ENCODE assay signal across 26 cellular contexts in the genomic region with DNA sequence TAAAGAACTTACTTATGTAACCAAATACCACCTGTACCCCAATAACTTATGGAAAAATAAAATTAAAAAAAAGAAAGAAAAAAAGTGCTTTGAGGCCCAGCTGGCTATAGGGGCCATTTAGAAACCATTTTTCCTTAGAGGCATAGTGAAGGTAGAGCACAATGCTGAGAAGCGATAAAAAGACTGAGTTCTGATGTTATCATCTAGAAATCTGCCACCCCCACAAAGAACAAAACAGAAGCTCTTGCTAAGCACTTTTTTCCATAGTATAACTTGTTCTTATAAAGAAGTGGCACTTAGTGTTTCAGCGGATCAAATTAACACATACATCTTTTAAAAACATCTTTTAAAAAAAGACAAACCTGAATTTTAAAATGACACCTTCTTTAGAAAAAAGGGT. TPM values are rescaled to one million over a fixed set of nuclear protein-coding genes. Genes with fewer than 3 reads are reported as not detected.
DNase-seq lines count a peak whose midpoint lies in the region; ATAC-seq and TF ChIP-seq lines count a peak whose summit lies in the region.
"Had no signal": no experiment of that assay in that cellular context is flagged by ENCODE, and none has a peak within 500 bp of the region (broad histone marks: within the 10 kb centered on the region; RNA-seq: fewer than 3 reads in every experiment).

No MANE protein-coding gene starts in this region.

- no peaks in the 10 kb centered on the region for H3K27me3 ChIP-seq in CD4-positive, CD25-positive, alpha-beta regulatory T cell (ENCODE audit: control insufficient read depth, insufficient read depth, low read length)
- H3K27me3 ChIP-seq in CD4-positive, alpha-beta T cell (ENCODE audit: control insufficient read depth, insufficient read depth, low read length) = no peaks in the 10 kb centered on the region
- no peaks in the 10 kb centered on the region for H3K27me3 ChIP-seq in transverse colon

- in situ Hi-C loops in transverse colon (cut with MboI; ENCODE audit: low pct_ligation_motif_present in 1 of 4, low pct_unique_long_range_greater_than_20kb in 1 of 4, low sequenced_read_pairs in 3 of 4) = no loop called here

- ATAC-seq in CD4-positive, CD25-positive, alpha-beta regulatory T cell (ENCODE audit: low read depth in 2 of 2) = no peak
- ATAC-seq in CD4-positive, alpha-beta T cell (ENCODE audit: poor library complexity) = no peak
- peak; percentile 27 for ATAC-seq in activated T-helper 17 cell treated with anti-CD3 and anti-CD28 coated beads, Interleukin-2, amount 50 U/mL, for 72 hours (replicated peaks)
- ATAC-seq: Right ventricle myocardium inferior had no signal

- H3K27ac Mint-ChIP-seq in activated T-cell treated with anti-CD3 and anti-CD28 coated beads, Interleukin-2, amount 50 U/mL, for 24 hours = peak overlapping the region; percentile 91
- peak overlapping the region; percentile 67 to 88 (median 74) for H3K27ac Mint-ChIP-seq in CD4-positive, CD25-positive, alpha-beta regulatory T cell
- H3K27ac Mint-ChIP-seq in CD4-positive, alpha-beta T cell = peak overlapping the region; percentile 64
- peak overlapping the region; percentile 78 for H3K27ac Mint-ChIP-seq in activated T-helper 17 cell treated with anti-CD3 and anti-CD28 coated beads, Interleukin-2, amount 50 U/mL, for 72 hours
- H3K27ac Mint-ChIP-seq: H9, HFFc6, IgD-negative memory B cell had no signal

- peak overlapping the region; percentile 77 for H3K27ac ChIP-seq in CD4-positive, CD25-positive, alpha-beta regulatory T cell (ENCODE audit: insufficient read depth, low read length, poor library complexity, severe bottlenecking)
- no peak overlapping the region for H3K27ac ChIP-seq in CD4-positive, alpha-beta T cell (ENCODE audit: low read depth, low read length)
- H3K27ac ChIP-seq in transverse colon = no peak overlapping the region

- WGBS in transverse colon (ENCODE audit: low coverage in 1 of 2), 2 donors = 91 to 100% methylated on average over 1 to 2 of the region's 2 CpGs

- H3K4me1 Mint-ChIP-seq in activated T-cell treated with anti-CD3 and anti-CD28 coated beads, Interleukin-2, amount 50 U/mL, for 24 hours (ENCODE audit: low read depth) = peaks cover 42% of the 10 kb centered on the region
- peaks cover 25 to 39% (median 31%) of the 10 kb centered on the region in 4 donors for H3K4me1 Mint-ChIP-seq in CD4-positive, CD25-positive, alpha-beta regulatory T cell
- peaks cover 32% of the 10 kb centered on the region for H3K4me1 Mint-ChIP-seq in CD4-positive, alpha-beta T cell (ENCODE audit: low read depth)
- H3K4me1 Mint-ChIP-seq in activated T-helper 17 cell treated with anti-CD3 and anti-CD28 coated beads, Interleukin-2, amount 50 U/mL, for 72 hours = peaks cover 18% of the 10 kb centered on the region
- H3K4me1 Mint-ChIP-seq: IgD-negative memory B cell had no signal

- no peaks in the 10 kb centered on the region for H3K9me3 ChIP-seq in CD4-positive, CD25-positive, alpha-beta regulatory T cell (ENCODE audit: control insufficient read depth in 2 of 2, low read length in 2 of 2)
- H3K9me3 ChIP-seq in CD4-positive, alpha-beta T cell (ENCODE audit: control insufficient read depth, low read length) = no peaks in the 10 kb centered on the region
- no peaks in the 10 kb centered on the region for H3K9me3 ChIP-seq in transverse colon

- no peak for DNase-seq in activated T-cell treated with anti-CD3 and anti-CD28 coated beads, Interleukin-2, amount 50 U/mL, for 24 hours
- DNase-seq in activated T-cell treated with anti-CD3 and anti-CD28 coated beads for 4 hours (no peak), SW 1271 (lab: John Stamatoyannopoulos, UW) (no peak), transverse colon (no peak), NAMALWA (ENCODE audit: low spot score) (no peak)
- DNase-seq in CD4-positive, CD25-positive, alpha-beta regulatory T cell = peak in 1 of 3 donors; percentile 56
- no peak for DNase-seq in CD4-positive, alpha-beta T cell
- DNase-seq: Calu3; CD8-positive, alpha-beta memory T cell; DMS153; H9; HFFc6; Karpas-422; MV-4-11; NCI-H1694; NCI-H2081; NCI-H2171; NCI-H446; NCI-H526; OCI-M1 had no signal

- no peaks in the 10 kb centered on the region for H3K27me3 Mint-ChIP-seq in activated T-cell treated with anti-CD3 and anti-CD28 coated beads, Interleukin-2, amount 50 U/mL, for 24 hours
- no peaks in the 10 kb centered on the region for H3K27me3 Mint-ChIP-seq in CD4-positive, CD25-positive, alpha-beta regulatory T cell
- H3K27me3 Mint-ChIP-seq in CD4-positive, alpha-beta T cell = no peaks in the 10 kb centered on the region
- H3K27me3 Mint-ChIP-seq in activated T-helper 17 cell treated with anti-CD3 and anti-CD28 coated beads, Interleukin-2, amount 50 U/mL, for 72 hours = no peaks in the 10 kb centered on the region
- H3K27me3 Mint-ChIP-seq: CD8-positive, alpha-beta memory T cell had no signal

- H3K36me3 ChIP-seq in CD4-positive, CD25-positive, alpha-beta regulatory T cell (ENCODE audit: control insufficient read depth, insufficient read depth, low read length) = no peaks in the 10 kb centered on the region
- no peaks in the 10 kb centered on the region for H3K36me3 ChIP-seq in transverse colon

- CTCF ChIA-PET in CD4-positive, alpha-beta T cell (lab: Charles Lee) = interaction anchor here (1.1 kb wide), 1 partner anchor 37 kb away, joined by 3 read pairs; no protein-coding TSS in a partner anchor

- peaks cover 3% of the 10 kb centered on the region for H3K9me3 Mint-ChIP-seq in activated T-cell treated with anti-CD3 and anti-CD28 coated beads, Interleukin-2, amount 50 U/mL, for 24 hours
- no peaks in the 10 kb centered on the region for H3K9me3 Mint-ChIP-seq in CD4-positive, CD25-positive, alpha-beta regulatory T cell
- no peaks in the 10 kb centered on the region for H3K9me3 Mint-ChIP-seq in CD4-positive, alpha-beta T cell
- no peaks in the 10 kb centered on the region for H3K9me3 Mint-ChIP-seq in activated T-helper 17 cell treated with anti-CD3 and anti-CD28 coated beads, Interleukin-2, amount 50 U/mL, for 72 hours
- H3K9me3 Mint-ChIP-seq: CD8-positive, alpha-beta memory T cell; H9; HFFc6; IgD-negative memory B cell had no signal

- peaks cover 37% of the 10 kb centered on the region for H3K4me1 ChIP-seq in CD4-positive, CD25-positive, alpha-beta regulatory T cell (ENCODE audit: control insufficient read depth, insufficient read depth, low read length, poor library complexity, severe bottlenecking)
- no peaks in the 10 kb centered on the region for H3K4me1 ChIP-seq in transverse colon

- no peak for TF ChIP-seq CTCF in CD4-positive, alpha-beta T cell (IDR thresholded peaks at IDR 0.05)
- TF ChIP-seq CTCF in transverse colon (IDR thresholded peaks at IDR 0.05) = no peak

- no peaks in the 10 kb centered on the region for H3K36me3 Mint-ChIP-seq in activated T-cell treated with anti-CD3 and anti-CD28 coated beads, Interleukin-2, amount 50 U/mL, for 24 hours (ENCODE audit: low read depth)
- H3K36me3 Mint-ChIP-seq in CD4-positive, CD25-positive, alpha-beta regulatory T cell = no peaks in the 10 kb centered on the region
- H3K36me3 Mint-ChIP-seq in CD4-positive, alpha-beta T cell (ENCODE audit: low read depth) = no peaks in the 10 kb centered on the region
- no peaks in the 10 kb centered on the region for H3K36me3 Mint-ChIP-seq in activated T-helper 17 cell treated with anti-CD3 and anti-CD28 coated beads, Interleukin-2, amount 50 U/mL, for 72 hours (ENCODE audit: low read depth)
- H3K36me3 Mint-ChIP-seq: CD8-positive, alpha-beta memory T cell; IgD-negative memory B cell had no signal

- H3K4me3 ChIP-seq in CD4-positive, CD25-positive, alpha-beta regulatory T cell (ENCODE audit: low read depth, low read length) = peak overlapping the region; percentile 70
- H3K4me3 ChIP-seq in transverse colon = no peak overlapping the region

- no peak for TF ChIP-seq EP300 in transverse colon (IDR thresholded peaks at IDR 0.05; ENCODE audit: low read depth)

- no peak for TF ChIP-seq POLR2A in transverse colon (IDR thresholded peaks at IDR 0.05)

- POLR2A ChIA-PET in CD4-positive, alpha-beta T cell (lab: Charles Lee) = interaction anchor here (0.6 to 2.5 kb wide), 6 partner anchors 12 to 307 kb away, joined by 3 to 10 read pairs (median 4); no protein-coding TSS in a partner anchor

- intact Hi-C loops in CD4-positive, alpha-beta T cell (cut with DNase I, micrococcal nuclease) = no loop called here
- intact Hi-C loops in transverse colon (cut with DNase I; ENCODE audit: low total_unique reads) = no loop called here

- H3K4me3 Mint-ChIP-seq in activated T-cell treated with anti-CD3 and anti-CD28 coated beads, Interleukin-2, amount 50 U/mL, for 24 hours = peak overlapping the region; percentile 57
- peak overlapping the region in 3 of 4 donors; percentile 79 to 84 (median 80) for H3K4me3 Mint-ChIP-seq in CD4-positive, CD25-positive, alpha-beta regulatory T cell
- no peak overlapping the region for H3K4me3 Mint-ChIP-seq in CD4-positive, alpha-beta T cell
- peak overlapping the region; percentile 77 for H3K4me3 Mint-ChIP-seq in activated T-helper 17 cell treated with anti-CD3 and anti-CD28 coated beads, Interleukin-2, amount 50 U/mL, for 72 hours
- H3K4me3 Mint-ChIP-seq: H9, HFFc6, IgD-negative memory B cell had no signal

RNA-seq across cellular contexts. Expression of a gene that starts 51.4 kb away (rescaled TPM):
- total RNA-seq in CD4-positive, CD25-positive, alpha-beta regulatory T cell = 195 TPM
- polyA plus RNA-seq in CD4-positive, CD25-positive, alpha-beta regulatory T cell = 10 to 100 TPM; 33.0 to 45.2 (median 38.2) TPM
- total RNA-seq in CD4-positive, alpha-beta T cell = 10 to 100 TPM; 93.3 to 98.1 TPM
- total RNA-seq in activated T-helper 17 cell treated with anti-CD3 and anti-CD28 coated beads, Interleukin-2, amount 50 U/mL, for 72 hours = 100 to 1,000 TPM; 146 to 194 TPM
- 1 to 10 TPM in 1 of 4 donors, under 1 TPM in 2, not detected in 1; 0.41 to 1.3 (median 0.60) TPM for total RNA-seq in transverse colon
- total RNA-seq: Calu3, G401, H9, HFFc6, M059J, Right ventricle myocardium inferior had no signal
- polyA plus RNA-seq: BJ had no signal

Comparison
In these comparisons a context has a peak if more than half of its experiments do, and no peak if none do; other contexts are left out.
1. RNA of a gene that starts 51.4 kb away (total RNA-seq): 195 TPM in CD4-positive, CD25-positive, alpha-beta regulatory T cell (single experiment), 146 to 194 TPM in activated T-helper 17 cell treated with anti-CD3 and anti-CD28 coated beads, Interleukin-2, amount 50 U/mL, for 72 hours and 93.3 to 98.1 TPM in CD4-positive, alpha-beta T cell; 0.41 to 1.3 TPM in transverse colon; every median in the first group is over 10 times any median in the second.
2. Peak in every context shown above with its lines, with median percentiles within 50 percentile points of each other: H3K27ac Mint-ChIP-seq.